22 cellular contexts compared by ENCODE assay signal in the genomic region with DNA sequence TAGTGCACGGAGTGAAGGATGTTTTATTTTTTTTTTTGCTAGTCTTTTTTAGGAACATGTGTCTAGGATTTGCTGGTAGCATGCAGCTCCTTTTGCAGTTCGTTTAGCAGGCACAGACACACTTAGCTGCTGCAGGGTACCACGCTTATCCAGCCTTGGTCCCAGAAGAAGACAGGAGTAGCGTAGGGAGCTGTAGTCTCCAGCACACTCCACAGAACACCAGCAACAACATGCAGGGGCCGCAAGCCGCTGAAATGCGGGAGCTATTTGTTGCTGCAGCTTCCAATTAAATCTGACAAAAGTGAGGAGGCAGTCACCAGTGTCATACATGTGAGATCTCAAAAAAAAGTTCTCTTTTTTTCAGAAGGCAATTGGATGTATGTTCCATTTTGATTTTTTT.
"Had no signal": no experiment of that assay in that cellular context is flagged by ENCODE, and none has a peak within 500 bp of the region (broad histone marks: within the 10 kb centered on the region; RNA-seq: fewer than 3 reads in every experiment).

No MANE protein-coding gene starts in this region.

- H3K9ac ChIP-seq: neural progenitor cell had no signal

- DNase-seq: activated CD4-positive, alpha-beta T cell treated with anti-CD3 and anti-CD28 coated beads for 36 hours; activated CD4-positive, alpha-beta T cell treated with anti-CD3 and anti-CD28 coated beads, Interleukin-2, amount 50 U/mL, for 4 hours; activated CD4-positive, CD25-positive, alpha-beta regulatory T cell; activated effector memory CD4-positive, alpha-beta T cell treated with Interleukin-2 at 50 U/mL for 16 hours; activated naive CD4-positive, alpha-beta T cell treated with Interleukin-2 at 50 U/mL for 16 hours; anterior cingulate cortex; cortex of kidney; foreskin melanocyte; left cardiac atrium; naive thymus-derived CD8-positive, alpha-beta T cell; occipital lobe; stimulated activated CD4-positive, alpha-beta T cell treated with anti-CD3 and anti-CD28 coated beads, Interleukin-4, amount 100 ng/mL, for 24 hours; stimulated activated naive CD8-positive, alpha-beta T cell treated with anti-CD3 and anti-CD28 coated beads, Interleukin-15, amount 100 ng/mL, for 72 hours; substantia nigra; T-helper 2 cell; thyroid gland had no signal

- H3K9me3 ChIP-seq: thyroid gland had no signal

- ATAC-seq: activated CD4-positive, alpha-beta T cell treated with anti-CD3 and anti-CD28 coated beads for 36 hours; esophagus mucosa; left cardiac atrium; naive thymus-derived CD8-positive, alpha-beta T cell; sciatic nerve; stimulated activated effector memory CD8-positive, alpha-beta T cell treated with anti-CD3 and anti-CD28 coated beads, Interleukin-12 subunit alpha, Interleukin-12 subunit beta, amount 100 ng/mL, for 72 hours; stimulated activated naive CD8-positive, alpha-beta T cell treated with anti-CD3 and anti-CD28 coated beads, Interleukin-15, amount 100 ng/mL, for 72 hours had no signal

- H3K4me1 ChIP-seq: neural progenitor cell, thyroid gland had no signal

- H3K36me3 ChIP-seq: cardiac muscle cell, neural progenitor cell, thyroid gland had no signal

- H3K27ac ChIP-seq: cardiac muscle cell, neural progenitor cell, skin epidermis, thyroid gland had no signal

- H3K4me2 ChIP-seq: neural progenitor cell had no signal

- H3K27me3 ChIP-seq: cardiac muscle cell, neural progenitor cell, thyroid gland had no signal

- H2AFZ ChIP-seq: neural progenitor cell had no signal

- H3K4me3 ChIP-seq: cardiac muscle cell, neural progenitor cell, skin epidermis, thyroid gland had no signal
